20 cellular contexts compared by ENCODE assay signal in genomic region chr12:92863255-92863654, GRCh38.
"Had no signal": no experiment of that assay in that cellular context is flagged by ENCODE, and none has a peak within 500 bp of the region (broad histone marks: within the 10 kb centered on the region; RNA-seq: fewer than 3 reads in every experiment).

No MANE protein-coding gene starts in this region.

- H3K27ac Mint-ChIP-seq: activated CD4-positive, alpha-beta memory T cell treated with anti-CD3 and anti-CD28 coated beads, Interleukin-2, amount 10 ng/mL, durations not matched to agents 7 days and 5 days; activated CD8-positive, alpha-beta memory T cell treated with anti-CD3 and anti-CD28 coated beads, Interleukin-2, amount 10 ng/mL, durations not matched to agents 7 days and 5 days; activated T-helper 2 cell treated with anti-CD3 and anti-CD28 coated beads, Interferon-gamma antibody, Interleukin-2, Interleukin-4, amounts not matched to agents 10 μg/mL and 5 μg/mL and 100 μg/mL, durations not matched to agents 14 hours and 24 hours and 36 hours; mesothelial cell of epicardium; T-helper 1 cell treated with Interleukin-12 subunit alpha and Interleukin-12 subunit beta and Interleukin-4 antibody, amounts not matched to agents 30 μg/mL and 1 μg/mL, for 36 hours had no signal

- H3K27me3 Mint-ChIP-seq: activated CD4-positive, alpha-beta memory T cell treated with anti-CD3 and anti-CD28 coated beads, Interleukin-2, amount 10 ng/mL, durations not matched to agents 7 days and 5 days; activated CD8-positive, alpha-beta memory T cell treated with anti-CD3 and anti-CD28 coated beads, Interleukin-2, amount 10 ng/mL, durations not matched to agents 7 days and 5 days; activated naive CD4-positive, alpha-beta T cell treated with anti-CD3 and anti-CD28 coated beads, Interleukin-2, amount 50 U/mL, for 24 hours had no signal

- H3K4me3 ChIP-seq: breast epithelium, gastrocnemius medialis, thyroid gland had no signal

- DNase-seq: activated CD4-positive, alpha-beta memory T cell treated with anti-CD3 and anti-CD28 coated beads, Interleukin-2, amount 10 ng/mL, durations not matched to agents 7 days and 5 days; activated CD4-positive, alpha-beta T cell treated with anti-CD3 and anti-CD28 coated beads for 48 hours; activated CD4-positive, CD25-positive, alpha-beta regulatory T cell; activated CD8-positive, alpha-beta memory T cell treated with anti-CD3 and anti-CD28 coated beads, Interleukin-2, amount 10 ng/mL, durations not matched to agents 7 days and 5 days; activated T-cell treated with anti-CD3 and anti-CD28 coated beads, Interleukin-2, amount 50 U/mL, for 1 hour; cerebellar nuclear complex; cortex of kidney; effector CD4-positive, alpha-beta T cell; gastrocnemius medialis; head of caudate nucleus; kidney; stimulated activated naive CD4-positive, alpha-beta T cell treated with Interleukin-2 at 50 U/mL for 16 hours; thyroid gland had no signal

- FAIRE-seq: astrocyte, kidney had no signal

- H3K4me3 Mint-ChIP-seq: activated CD4-positive, alpha-beta memory T cell treated with anti-CD3 and anti-CD28 coated beads, Interleukin-2, amount 10 ng/mL, durations not matched to agents 7 days and 5 days; activated CD8-positive, alpha-beta memory T cell treated with anti-CD3 and anti-CD28 coated beads, Interleukin-2, amount 10 ng/mL, durations not matched to agents 7 days and 5 days; activated naive CD4-positive, alpha-beta T cell treated with anti-CD3 and anti-CD28 coated beads, Interleukin-2, amount 50 U/mL, for 24 hours; mesothelial cell of epicardium; neural crest cell; T-helper 1 cell treated with Interleukin-12 subunit alpha and Interleukin-12 subunit beta and Interleukin-4 antibody, amounts not matched to agents 30 μg/mL and 1 μg/mL, for 36 hours had no signal

- H3K9me3 Mint-ChIP-seq: activated CD4-positive, alpha-beta memory T cell treated with anti-CD3 and anti-CD28 coated beads, Interleukin-2, amount 10 ng/mL, durations not matched to agents 7 days and 5 days; activated naive CD4-positive, alpha-beta T cell treated with anti-CD3 and anti-CD28 coated beads, Interleukin-2, amount 50 U/mL, for 24 hours; activated T-helper 2 cell treated with anti-CD3 and anti-CD28 coated beads, Interferon-gamma antibody, Interleukin-2, Interleukin-4, amounts not matched to agents 10 μg/mL and 5 μg/mL and 100 μg/mL, durations not matched to agents 14 hours and 24 hours and 36 hours; T-helper 1 cell treated with Interleukin-12 subunit alpha and Interleukin-12 subunit beta and Interleukin-4 antibody, amounts not matched to agents 30 μg/mL and 1 μg/mL, for 36 hours had no signal

- H3K4me1 Mint-ChIP-seq: activated CD4-positive, alpha-beta memory T cell treated with anti-CD3 and anti-CD28 coated beads, Interleukin-2, amount 10 ng/mL, durations not matched to agents 7 days and 5 days; activated CD8-positive, alpha-beta memory T cell treated with anti-CD3 and anti-CD28 coated beads, Interleukin-2, amount 10 ng/mL, durations not matched to agents 7 days and 5 days; neural crest cell had no signal
